Comparison of ENCODE assay signal across 1 cellular context in genomic region chr7:111919164-111919563, GRCh38.
TF ChIP-seq lines count a peak whose summit lies in the region.

No MANE protein-coding gene starts in this region.

TF ChIP-seq in HCT116, 20 proteins besides CTCF, POLR2A, EP300 and RAD21 (continued from another document):
- TF ChIP-seq REST (IDR thresholded peaks at IDR 0.05; ENCODE audit: low read depth) (no peak), CEBPB (IDR thresholded peaks at IDR 0.05; ENCODE audit: low read depth) (no peak)
TF ChIP-seq in HCT116: peak in this region for 0.
